ENCODE assay signal across 12 cellular contexts in the genomic region with DNA sequence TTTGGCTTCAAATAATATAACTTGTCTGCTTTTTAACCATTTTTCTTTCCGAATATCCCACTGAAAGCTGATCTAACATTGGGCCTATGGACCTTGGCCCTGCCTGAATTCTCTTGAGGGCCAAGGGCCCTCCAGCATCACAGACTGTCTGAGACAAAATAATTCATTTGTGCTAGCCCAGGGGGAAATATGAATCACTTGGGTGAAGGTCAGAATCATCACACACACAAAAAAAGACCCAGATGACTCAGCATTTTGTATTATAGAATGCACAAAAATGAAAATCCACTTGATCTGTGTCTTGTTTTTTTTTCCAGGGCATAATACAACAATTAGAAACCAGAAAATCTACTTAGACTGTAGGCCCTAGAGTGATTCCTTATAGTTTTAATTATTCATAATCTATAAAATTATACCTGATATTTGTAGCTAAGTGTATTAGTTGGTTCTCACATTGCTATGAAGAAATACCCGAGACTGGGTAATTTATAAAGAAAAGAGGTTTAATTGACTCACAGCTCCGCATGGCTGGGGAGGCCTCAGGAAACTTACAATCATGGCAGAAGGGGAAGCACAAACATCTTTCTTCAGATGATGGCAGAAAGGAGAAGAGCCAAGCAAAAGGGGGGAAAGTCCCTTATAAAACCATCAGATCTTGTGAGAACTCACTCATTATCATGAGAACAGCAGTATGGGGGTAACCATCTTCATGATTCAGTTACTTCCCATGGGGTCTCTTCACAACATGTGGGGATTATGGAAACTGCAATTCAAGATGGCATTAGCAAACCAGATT. TPM values are rescaled to one million over a fixed set of nuclear protein-coding genes. Genes with fewer than 3 reads are reported as not detected.
DNase-seq lines count a peak whose midpoint lies in the region; ATAC-seq and TF ChIP-seq lines count a peak whose summit lies in the region.
"Had no signal": no experiment of that assay in that cellular context is flagged by ENCODE, and none has a peak within 500 bp of the region (broad histone marks: within the 10 kb centered on the region; RNA-seq: fewer than 3 reads in every experiment).

No MANE protein-coding gene starts in this region.

- H3K4me1 Mint-ChIP-seq in activated CD4-positive, alpha-beta T cell treated with anti-CD3 and anti-CD28 coated beads for 36 hours, result peaks cover 15% of the 10 kb centered on the region

- peak; percentile 86 for ATAC-seq in activated CD4-positive, alpha-beta T cell treated with anti-CD3 and anti-CD28 coated beads for 36 hours
- ATAC-seq in Right ventricle myocardium superior (ENCODE audit: poor library complexity) (no peak), GM18505 (IDR thresholded peaks at IDR 0.05; ENCODE audit: unreplicated experiment) (no peak)

- DNase-seq in activated CD4-positive, alpha-beta T cell treated with anti-CD3 and anti-CD28 coated beads for 36 hours, result peak; percentile 21
- no peak for DNase-seq in activated CD4-positive, alpha-beta T cell treated with anti-CD3 and anti-CD28 coated beads for 4 hours
- peak; percentile 67 for DNase-seq in NCI-H69 (lab: John Stamatoyannopoulos, UW)
- DNase-seq in dermis microvascular lymphatic vessel endothelial cell (ENCODE audit: low read depth in 2 of 2), result peak; percentile 43 to 59
- peak; percentile 54 for DNase-seq in skeletal muscle cell (ENCODE audit: low read depth)
- no peak for DNase-seq in Right ventricle myocardium superior
- DNase-seq in uterus, result no peak
- DNase-seq: cortex of kidney; kidney; stimulated activated CD4-positive, alpha-beta T cell treated with anti-CD3 and anti-CD28 coated beads, Interleukin-12 subunit alpha, Interleukin-12 subunit beta, amount 100 ng/mL, for 4 hours; tibial artery had no signal

- H3K4me3 ChIP-seq in skeletal muscle cell (ENCODE audit: low read depth, low read length), result no peak overlapping the region
- H3K4me3 ChIP-seq in uterus, result no peak overlapping the region
- H3K4me3 ChIP-seq: tibial artery had no signal

- no peaks in the 10 kb centered on the region for H3K27me3 ChIP-seq in uterus
- H3K27me3 ChIP-seq: tibial artery had no signal

- peak overlapping the region; percentile 72 for H3K27ac Mint-ChIP-seq in activated CD4-positive, alpha-beta T cell treated with anti-CD3 and anti-CD28 coated beads for 36 hours

- intact Hi-C loops in activated CD4-positive, alpha-beta T cell treated with anti-CD3 and anti-CD28 coated beads for 36 hours (cut with DNase I, micrococcal nuclease), result loop anchor here (1.0 to 5.0 kb wide), 5 partner anchors 16 to 120 kb away; partner anchors contain the start of gene RDX (in 1 of the 2)
- intact Hi-C loops in Right ventricle myocardium superior (cut with DNase I) (no loop called here), uterus (cut with DNase I; ENCODE audit: low total_unique reads) (no loop called here)

- H3K4me1 ChIP-seq in uterus, result no peaks in the 10 kb centered on the region
- H3K4me1 ChIP-seq: tibial artery had no signal

- no peak for TF ChIP-seq POLR2A in uterus (IDR thresholded peaks at IDR 0.05)
- no peak for TF ChIP-seq POLR2A in GM18505 (IDR thresholded peaks at IDR 0.05; ENCODE audit: borderline replicate concordance, extremely low read depth, insufficient read depth, insufficient read length)

- no peaks in the 10 kb centered on the region for H3K36me3 Mint-ChIP-seq in activated CD4-positive, alpha-beta T cell treated with anti-CD3 and anti-CD28 coated beads for 36 hours (ENCODE audit: low read depth)

- no peak overlapping the region for H3K27ac ChIP-seq in uterus
- H3K27ac ChIP-seq: tibial artery had no signal

- no peak overlapping the region for H3K4me3 Mint-ChIP-seq in activated CD4-positive, alpha-beta T cell treated with anti-CD3 and anti-CD28 coated beads for 36 hours

- TF ChIP-seq CTCF in uterus (IDR thresholded peaks at IDR 0.05), result no peak

- no peaks in the 10 kb centered on the region for H3K27me3 Mint-ChIP-seq in activated CD4-positive, alpha-beta T cell treated with anti-CD3 and anti-CD28 coated beads for 36 hours

- H3K9me3 Mint-ChIP-seq in activated CD4-positive, alpha-beta T cell treated with anti-CD3 and anti-CD28 coated beads for 36 hours (ENCODE audit: low read depth), result no peaks in the 10 kb centered on the region

- CTCF ChIA-PET in activated CD4-positive, alpha-beta T cell treated with anti-CD3 and anti-CD28 coated beads for 36 hours (lab: Charles Lee), result interaction anchor here (1.3 kb wide), 1 partner anchor 18 kb away, joined by 3 read pairs; no protein-coding TSS in a partner anchor

- POLR2A ChIA-PET in activated CD4-positive, alpha-beta T cell treated with anti-CD3 and anti-CD28 coated beads for 36 hours (lab: Charles Lee), result no interaction called here

- no peaks in the 10 kb centered on the region for H3K36me3 ChIP-seq in uterus
- H3K36me3 ChIP-seq: tibial artery had no signal

- H3K9me3 ChIP-seq in uterus, result no peaks in the 10 kb centered on the region
- H3K9me3 ChIP-seq: tibial artery had no signal

RNA-seq across cellular contexts. Expression of gene RDX, which starts 15.6 kb away (rescaled TPM):
- 10 to 100 TPM; 53.9 to 61.7 TPM for total RNA-seq in activated CD4-positive, alpha-beta T cell treated with anti-CD3 and anti-CD28 coated beads for 36 hours
- total RNA-seq in dermis microvascular lymphatic vessel endothelial cell, result 60.4 and 90.6 TPM in 2 replicates
- total RNA-seq in Right ventricle myocardium superior, result 114 TPM
- 100 to 1,000 TPM in 2 of 4 donors, 10 to 100 TPM in 2; 38.5 to 115 (median 97.7) TPM for total RNA-seq in uterus

Comparison
In these comparisons a context has a peak if more than half of its experiments do, and no peak if none do; other contexts are left out.
1. DNase-seq: peak in activated CD4-positive, alpha-beta T cell treated with anti-CD3 and anti-CD28 coated beads for 36 hours (single experiment), NCI-H69 (single experiment), dermis microvascular lymphatic vessel endothelial cell (2 of 2) and skeletal muscle cell (single experiment); none in activated CD4-positive, alpha-beta T cell treated with anti-CD3 and anti-CD28 coated beads for 4 hours (0 of 2), Right ventricle myocardium superior (single experiment) and uterus (0 of 2).
2. intact Hi-C loops: an anchor here in activated CD4-positive, alpha-beta T cell treated with anti-CD3 and anti-CD28 coated beads for 36 hours (1.0 to 5.0 kb wide); none called in Right ventricle myocardium superior and uterus.